ENCODE assay signal across 17 cellular contexts in genomic region chr19:10895920-10896319, GRCh38. TPM values are rescaled to one million over a fixed set of nuclear protein-coding genes. Genes with fewer than 3 reads are reported as not detected.
DNase-seq lines count a peak whose midpoint lies in the region; ATAC-seq, FAIRE-seq and TF ChIP-seq lines count a peak whose summit lies in the region.
"Had no signal": no experiment of that assay in that cellular context is flagged by ENCODE, and none has a peak within 500 bp of the region (broad histone marks: within the 10 kb centered on the region; RNA-seq: fewer than 3 reads in every experiment).

No MANE protein-coding gene starts in this region.

- H4K20me1 ChIP-seq in HepG2 (ENCODE audit: insufficient read depth, low read length) = peaks cover 26% of the 10 kb centered on the region; the same call in 1 of the 2 replicates

- H3K9me3 Mint-ChIP-seq in glutamatergic neuron (ENCODE audit: unreplicated experiment) (peaks cover 13% of the 10 kb centered on the region), endothelial cell (ENCODE audit: unreplicated experiment) (no peaks in the 10 kb centered on the region)
- H3K9me3 Mint-ChIP-seq: activated naive CD8-positive, alpha-beta T cell treated with anti-CD3 and anti-CD28 coated beads, Interleukin-2, amount 50 U/mL, for 24 hours had no signal

- no peak overlapping the region for H3K4me3 ChIP-seq in HepG2 (replicated peaks in 1 of 3; ENCODE audit: insufficient read depth in 1 of 3, low read depth in 2 of 3, low read length in 3 of 3)
- no peak overlapping the region for H3K4me3 ChIP-seq in right lobe of liver
- H3K4me3 ChIP-seq: prostate gland, upper lobe of left lung had no signal

- CTCF ChIA-PET in HepG2 (lab: Yijun Ruan, JAX; ENCODE audit: low intra/inter-chr PET ratio, low total read pairs) = no interaction called here

- no peaks in the 10 kb centered on the region for H3K36me3 Mint-ChIP-seq in glutamatergic neuron (ENCODE audit: unreplicated experiment)
- H3K36me3 Mint-ChIP-seq in endothelial cell (ENCODE audit: low read depth, unreplicated experiment) = no peaks in the 10 kb centered on the region

- no peak for FAIRE-seq in HepG2 (lab: Jason Lieb, UNC)
- FAIRE-seq: colon had no signal

- no peak overlapping the region for H3K9ac ChIP-seq in HepG2 (ENCODE audit: insufficient read depth, low read depth, low read length)

- no peak overlapping the region for H2AFZ ChIP-seq in HepG2 (ENCODE audit: low read length)

- POLR2A ChIA-PET in HepG2 (lab: Yijun Ruan, JAX) = no interaction called here

- intact Hi-C loops in HepG2 (cut with micrococcal nuclease; ENCODE audit: unreplicated experiment) (no loop called here), right lobe of liver (cut with DNase I) (no loop called here)

- TF ChIP-seq RAD21 in HepG2 (CRISPR knock-in tag; IDR thresholded peaks at IDR 0.05) = no peak

- in situ Hi-C loops in HepG2 (cut with HindIII; ENCODE audit: extremely low pct_ligation_motif_present, low pct_unique_long_range_greater_than_20kb) = no loop called here

- H3K27me3 Mint-ChIP-seq in glutamatergic neuron (ENCODE audit: unreplicated experiment) (peaks cover 13% of the 10 kb centered on the region), endothelial cell (ENCODE audit: unreplicated experiment) (peaks cover 7% of the 10 kb centered on the region)
- H3K27me3 Mint-ChIP-seq: activated naive CD8-positive, alpha-beta T cell treated with anti-CD3 and anti-CD28 coated beads, Interleukin-2, amount 50 U/mL, for 24 hours had no signal

- H3K27ac Mint-ChIP-seq in glutamatergic neuron (ENCODE audit: unreplicated experiment) = peak overlapping the region; percentile 86
- H3K27ac Mint-ChIP-seq in endothelial cell (ENCODE audit: unreplicated experiment) = no peak overlapping the region
- H3K27ac Mint-ChIP-seq: activated naive CD8-positive, alpha-beta T cell treated with anti-CD3 and anti-CD28 coated beads, Interleukin-2, amount 50 U/mL, for 24 hours had no signal

- H3K36me3 ChIP-seq in HepG2 (replicated peaks in 1 of 2; ENCODE audit: control insufficient read depth in 1 of 2, insufficient read depth in 2 of 2, low read length in 2 of 2) (peaks cover 0 to 5% of the 10 kb centered on the region in 2 experiments; a peak in 3 of 5 replicates), right lobe of liver (no peaks in the 10 kb centered on the region)
- H3K36me3 ChIP-seq: prostate gland, upper lobe of left lung had no signal

- no peaks in the 10 kb centered on the region for H3K27me3 ChIP-seq in HepG2 (ENCODE audit: control insufficient read depth in 1 of 2, insufficient read depth in 2 of 2, low read length in 2 of 2)
- H3K27me3 ChIP-seq in right lobe of liver = no peaks in the 10 kb centered on the region
- H3K27me3 ChIP-seq: upper lobe of left lung had no signal

- no peak overlapping the region for H3K4me2 ChIP-seq in HepG2 (ENCODE audit: low read depth, low read length)

- peak; percentile 45 for TF ChIP-seq CTCF in HepG2 (CRISPR knock-in tag; IDR thresholded peaks at IDR 0.05)
- TF ChIP-seq CTCF in right lobe of liver (IDR thresholded peaks at IDR 0.05) = no peak
- TF ChIP-seq CTCF in glutamatergic neuron (IDR thresholded peaks at IDR 0.05; ENCODE audit: partially characterized antibody, unreplicated experiment) = no peak
- no peak for TF ChIP-seq CTCF in endothelial cell (IDR thresholded peaks at IDR 0.05; ENCODE audit: unreplicated experiment)

- 92% methylated on average over 8 of the region's 12 CpGs for WGBS in HepG2 (ENCODE audit: low lambda C conversion rate)
- 83% methylated on average over 7 of the region's 12 CpGs for WGBS in right lobe of liver (ENCODE audit: insufficient coverage, low coverage, low lambda C conversion rate, missing lambda C conversion rate)

- ATAC-seq in HepG2 = peak; percentile 47; the same call in 2 of the 3 replicates
- no peak for ATAC-seq in right lobe of liver
- no peak for ATAC-seq in GM19328 (IDR thresholded peaks at IDR 0.05; ENCODE audit: unreplicated experiment)
- ATAC-seq: activated CD4-positive, CD25-positive, alpha-beta regulatory T cell treated with anti-CD3 and anti-CD28 coated beads, Interleukin-2, amount 50 U/mL, for 24 hours; activated naive CD8-positive, alpha-beta T cell treated with anti-CD3 and anti-CD28 coated beads, Interleukin-2, amount 50 U/mL, for 24 hours had no signal

- H3K4me3 Mint-ChIP-seq in glutamatergic neuron (ENCODE audit: unreplicated experiment) = no peak overlapping the region
- no peak overlapping the region for H3K4me3 Mint-ChIP-seq in endothelial cell (ENCODE audit: unreplicated experiment)
- H3K4me3 Mint-ChIP-seq: activated naive CD8-positive, alpha-beta T cell treated with anti-CD3 and anti-CD28 coated beads, Interleukin-2, amount 50 U/mL, for 24 hours had no signal

- H3K9me3 ChIP-seq in HepG2 (ENCODE audit: low read length) = no peaks in the 10 kb centered on the region
- H3K9me3 ChIP-seq in right lobe of liver = no peaks in the 10 kb centered on the region
- H3K9me3 ChIP-seq: prostate gland, upper lobe of left lung had no signal

- peaks cover 35% of the 10 kb centered on the region for H3K79me2 ChIP-seq in HepG2 (ENCODE audit: insufficient read depth, low read length)

- no TSS peak for BruUV-seq in HepG2 (replicated peaks; lab: Mats Ljungman, UMichigan)

- H3K4me1 ChIP-seq in HepG2 (ENCODE audit: insufficient read depth, low read length) (peaks cover 15% of the 10 kb centered on the region), right lobe of liver (peaks cover 0 to 20% (median 4%) of the 10 kb centered on the region in 4 donors)

- TF ChIP-seq POLR2A in HepG2 (IDR thresholded peaks at IDR 0.05; ENCODE audit: insufficient read depth in 1 of 2, low read depth in 2 of 2, low read length in 2 of 2) (no peak), right lobe of liver (IDR thresholded peaks at IDR 0.05) (no peak)

- no peak for TF ChIP-seq EP300 in HepG2 (IDR thresholded peaks at IDR 0.05; ENCODE audit: low read depth in 2 of 2, low read length in 2 of 2)
- no peak for TF ChIP-seq EP300 in HepG2 (CRISPR knock-in tag; IDR thresholded peaks at IDR 0.05; ENCODE audit: borderline replicate concordance)

- H3K27ac ChIP-seq in HepG2 (ENCODE audit: extremely low read length, insufficient read depth, low read length) (no peak overlapping the region), right lobe of liver (no peak overlapping the region)
- H3K27ac ChIP-seq: upper lobe of left lung had no signal

- DNase-seq in HepG2 (ENCODE audit: low spot score) (no peak), right lobe of liver (no peak), glutamatergic neuron (peak; percentile 67), HT-29 (ENCODE audit: low spot score) (no peak), endothelial cell (ENCODE audit: low spot score) (no peak)
- DNase-seq: ACHN; activated naive CD8-positive, alpha-beta T cell treated with anti-CD3 and anti-CD28 coated beads, Interleukin-2, amount 50 U/mL, for 24 hours; activated T-cell treated with anti-CD3 and anti-CD28 coated beads for 4 hours; Calu3; NCI-H1092; NCI-H345; stimulated activated CD4-positive, alpha-beta T cell treated with anti-CD3 and anti-CD28 coated beads, Interleukin-2, amount 100 ng/mL, for 24 hours; upper lobe of left lung had no signal

- peaks cover 40% of the 10 kb centered on the region for H3K4me1 Mint-ChIP-seq in glutamatergic neuron (ENCODE audit: low read depth, unreplicated experiment)
- H3K4me1 Mint-ChIP-seq in endothelial cell (ENCODE audit: unreplicated experiment) = no peaks in the 10 kb centered on the region
- H3K4me1 Mint-ChIP-seq: activated naive CD8-positive, alpha-beta T cell treated with anti-CD3 and anti-CD28 coated beads, Interleukin-2, amount 50 U/mL, for 24 hours had no signal

RNA-seq across cellular contexts. Expression of gene CARM1, which starts 24.6 kb away (rescaled TPM):
- total RNA-seq in HepG2 (2016; rRNA removed; fragmentation: Illumina TruSeq; extraction: Trizol) (21.9 and 27.6 TPM in 2 replicates), right lobe of liver (10 to 100 TPM; 13.7 to 20.5 (median 17.5) TPM), glutamatergic neuron (ENCODE audit: unreplicated experiment) (133 TPM), endothelial cell (ENCODE audit: unreplicated experiment) (63.2 TPM)
- 8.8 and 9.4 TPM in 2 replicates for total RNA-seq in HepG2 (2016; cell fraction: cytosol; rRNA removed; fragmentation: Illumina TruSeq; extraction: Trizol; ENCODE audit: low read depth)
- 18.6 and 27.9 TPM in 2 replicates for total RNA-seq in HepG2 (2016; cell fraction: insoluble cytoplasmic fraction; rRNA removed; fragmentation: Illumina TruSeq; extraction: Trizol)
- 21.1 and 24.7 TPM in 2 replicates for total RNA-seq in HepG2 (2016; cell fraction: membrane; rRNA removed; fragmentation: Illumina TruSeq; extraction: Trizol)
- 16.8 and 18.1 TPM in 2 replicates for total RNA-seq in HepG2 (2016; cell fraction: nucleus; rRNA removed; fragmentation: Illumina TruSeq; extraction: Trizol)
- polyA plus RNA-seq in HepG2 (2011; rRNA removed) = 53.0 and 55.8 TPM in 2 replicates
- 27.6 and 51.7 TPM in 2 replicates for polyA plus RNA-seq in HepG2 (2011; cell fraction: cytosol; rRNA removed)
- 83.1 and 120 TPM in 2 replicates for polyA plus RNA-seq in HepG2 (2011; cell fraction: nucleus; rRNA removed)
- 33.4 and 44.2 TPM in 2 replicates for polyA plus RNA-seq in HepG2 (2012)
- polyA plus RNA-seq in HepG2 (2016; cell fraction: cytosol; fragmentation: Illumina TruSeq; extraction: Trizol; ENCODE audit: low read depth) = 12.8 and 12.9 TPM in 2 replicates
- polyA plus RNA-seq in HepG2 (2016; cell fraction: insoluble cytoplasmic fraction; fragmentation: Illumina TruSeq; extraction: Trizol; ENCODE audit: low read depth) = 41.9 and 59.7 TPM in 2 replicates
- 29.0 and 31.4 TPM in 2 replicates for polyA plus RNA-seq in HepG2 (2016; cell fraction: membrane; fragmentation: Illumina TruSeq; extraction: Trizol; ENCODE audit: low read depth)
- 54.5 and 65.3 TPM in 2 replicates for polyA plus RNA-seq in HepG2 (2016; cell fraction: nucleus; fragmentation: Illumina TruSeq; extraction: Trizol; ENCODE audit: insufficient read depth, low read depth)
- 34.3 and 76.6 TPM in 2 replicates for polyA minus RNA-seq in HepG2 (2011; rRNA and poly(A)+ RNA removed; ENCODE audit: low replicate concordance)
- polyA minus RNA-seq in HepG2 (2011; cell fraction: cytosol; rRNA and poly(A)+ RNA removed) = 18.8 and 19.0 TPM in 2 replicates
- polyA minus RNA-seq in HepG2 (2011; cell fraction: nucleus; rRNA and poly(A)+ RNA removed) = 16.2 and 20.0 TPM in 2 replicates
- 40.7 and 46.0 TPM in 2 replicates for total RNA-seq in HT-29 (2014; rRNA removed; shearing (Covaris generic))

RNA-seq across cellular contexts. Expression of gene YIPF2, which starts 32.5 kb away (rescaled TPM):
- 22.7 and 37.3 TPM in 2 replicates for total RNA-seq in HepG2 (2016; rRNA removed; fragmentation: Illumina TruSeq; extraction: Trizol)
- 17.0 and 24.9 TPM in 2 replicates for total RNA-seq in HepG2 (2016; cell fraction: cytosol; rRNA removed; fragmentation: Illumina TruSeq; extraction: Trizol; ENCODE audit: low read depth)
- total RNA-seq in HepG2 (2016; cell fraction: insoluble cytoplasmic fraction; rRNA removed; fragmentation: Illumina TruSeq; extraction: Trizol) = 18.1 and 40.3 TPM in 2 replicates
- 33.8 and 40.6 TPM in 2 replicates for total RNA-seq in HepG2 (2016; cell fraction: membrane; rRNA removed; fragmentation: Illumina TruSeq; extraction: Trizol)
- total RNA-seq in HepG2 (2016; cell fraction: nucleus; rRNA removed; fragmentation: Illumina TruSeq; extraction: Trizol) = 29.4 and 31.8 TPM in 2 replicates
- polyA plus RNA-seq in HepG2 (2011; rRNA removed) = 53.2 and 59.7 TPM in 2 replicates
- 46.3 and 77.8 TPM in 2 replicates for polyA plus RNA-seq in HepG2 (2011; cell fraction: cytosol; rRNA removed)
- 119 and 138 TPM in 2 replicates for polyA plus RNA-seq in HepG2 (2011; cell fraction: nucleus; rRNA removed)
- 23.3 and 34.0 TPM in 2 replicates for polyA plus RNA-seq in HepG2 (2012)
- 20.2 and 27.8 TPM in 2 replicates for polyA plus RNA-seq in HepG2 (2016; cell fraction: cytosol; fragmentation: Illumina TruSeq; extraction: Trizol; ENCODE audit: low read depth)
- polyA plus RNA-seq in HepG2 (2016; cell fraction: insoluble cytoplasmic fraction; fragmentation: Illumina TruSeq; extraction: Trizol; ENCODE audit: low read depth) = 19.3 and 20.0 TPM in 2 replicates
- polyA plus RNA-seq in HepG2 (2016; cell fraction: membrane; fragmentation: Illumina TruSeq; extraction: Trizol; ENCODE audit: low read depth) = 25.6 and 30.0 TPM in 2 replicates
- 55.7 and 57.0 TPM in 2 replicates for polyA plus RNA-seq in HepG2 (2016; cell fraction: nucleus; fragmentation: Illumina TruSeq; extraction: Trizol; ENCODE audit: insufficient read depth, low read depth)
- 50.6 and 120 TPM in 2 replicates for polyA minus RNA-seq in HepG2 (2011; rRNA and poly(A)+ RNA removed; ENCODE audit: low replicate concordance)
- 34.1 and 39.4 TPM in 2 replicates for polyA minus RNA-seq in HepG2 (2011; cell fraction: cytosol; rRNA and poly(A)+ RNA removed)
- polyA minus RNA-seq in HepG2 (2011; cell fraction: nucleus; rRNA and poly(A)+ RNA removed) = 26.1 and 28.1 TPM in 2 replicates
- 10 to 100 TPM; 23.5 to 46.1 (median 31.4) TPM for total RNA-seq in right lobe of liver
- 47.2 TPM for total RNA-seq in glutamatergic neuron (ENCODE audit: unreplicated experiment)
- total RNA-seq in HT-29 (2014; rRNA removed; shearing (Covaris generic)) = 94.6 and 106 TPM in 2 replicates
- 51.4 TPM for total RNA-seq in endothelial cell (ENCODE audit: unreplicated experiment)

RNA-seq across cellular contexts. Expression of gene TIMM29, which starts 32.7 kb away (rescaled TPM):
- total RNA-seq in HepG2 (2016; rRNA removed; fragmentation: Illumina TruSeq; extraction: Trizol) = 25.6 and 33.8 TPM in 2 replicates
- total RNA-seq in HepG2 (2016; cell fraction: cytosol; rRNA removed; fragmentation: Illumina TruSeq; extraction: Trizol; ENCODE audit: low read depth) = 5.7 and 6.8 TPM in 2 replicates
- 21.9 and 35.0 TPM in 2 replicates for total RNA-seq in HepG2 (2016; cell fraction: insoluble cytoplasmic fraction; rRNA removed; fragmentation: Illumina TruSeq; extraction: Trizol)
- 17.3 and 19.4 TPM in 2 replicates for total RNA-seq in HepG2 (2016; cell fraction: membrane; rRNA removed; fragmentation: Illumina TruSeq; extraction: Trizol)
- total RNA-seq in HepG2 (2016; cell fraction: nucleus; rRNA removed; fragmentation: Illumina TruSeq; extraction: Trizol) = 14.3 and 19.7 TPM in 2 replicates
- polyA plus RNA-seq in HepG2 (2011; rRNA removed) = 7.0 and 7.1 TPM in 2 replicates
- polyA plus RNA-seq in HepG2 (2011; cell fraction: cytosol; rRNA removed) = 6.4 and 7.7 TPM in 2 replicates
- polyA plus RNA-seq in HepG2 (2011; cell fraction: nucleus; rRNA removed) = 6.8 and 6.9 TPM in 2 replicates
- polyA plus RNA-seq in HepG2 (2012) = 11.2 and 12.5 TPM in 2 replicates
- polyA plus RNA-seq in HepG2 (2016; cell fraction: cytosol; fragmentation: Illumina TruSeq; extraction: Trizol; ENCODE audit: low read depth) = 4.1 and 4.4 TPM in 2 replicates
- 17.0 and 19.4 TPM in 2 replicates for polyA plus RNA-seq in HepG2 (2016; cell fraction: insoluble cytoplasmic fraction; fragmentation: Illumina TruSeq; extraction: Trizol; ENCODE audit: low read depth)
- 9.5 and 10.3 TPM in 2 replicates for polyA plus RNA-seq in HepG2 (2016; cell fraction: membrane; fragmentation: Illumina TruSeq; extraction: Trizol; ENCODE audit: low read depth)
- polyA plus RNA-seq in HepG2 (2016; cell fraction: nucleus; fragmentation: Illumina TruSeq; extraction: Trizol; ENCODE audit: insufficient read depth, low read depth) = 18.8 and 25.6 TPM in 2 replicates
- polyA minus RNA-seq in HepG2 (2011; rRNA and poly(A)+ RNA removed; ENCODE audit: low replicate concordance) = 7.1 and 11.2 TPM in 2 replicates
- polyA minus RNA-seq in HepG2 (2011; cell fraction: cytosol; rRNA and poly(A)+ RNA removed) = 7.9 and 8.4 TPM in 2 replicates
- polyA minus RNA-seq in HepG2 (2011; cell fraction: nucleus; rRNA and poly(A)+ RNA removed) = 5.7 and 5.8 TPM in 2 replicates
- 10 to 100 TPM; 10.2 to 15.7 (median 11.6) TPM for total RNA-seq in right lobe of liver
- 31.8 TPM for total RNA-seq in glutamatergic neuron (ENCODE audit: unreplicated experiment)
- total RNA-seq in HT-29 (2014; rRNA removed; shearing (Covaris generic)) = 34.1 and 37.6 TPM in 2 replicates
- 18.3 TPM for total RNA-seq in endothelial cell (ENCODE audit: unreplicated experiment)

RNA-seq across cellular contexts. Expression of gene C19orf38, which starts 47.7 kb away (rescaled TPM):
- not detected in 2 replicates for total RNA-seq in HepG2 (2016; rRNA removed; fragmentation: Illumina TruSeq; extraction: Trizol)
- total RNA-seq in HepG2 (2016; cell fraction: cytosol; rRNA removed; fragmentation: Illumina TruSeq; extraction: Trizol; ENCODE audit: low read depth) = not detected in 2 replicates
- not detected in 2 replicates for total RNA-seq in HepG2 (2016; cell fraction: insoluble cytoplasmic fraction; rRNA removed; fragmentation: Illumina TruSeq; extraction: Trizol)
- total RNA-seq in HepG2 (2016; cell fraction: membrane; rRNA removed; fragmentation: Illumina TruSeq; extraction: Trizol) = 0.37 TPM in 1 of 2 replicates, not detected in the other
- not detected in 2 replicates for total RNA-seq in HepG2 (2016; cell fraction: nucleus; rRNA removed; fragmentation: Illumina TruSeq; extraction: Trizol)
- polyA plus RNA-seq in HepG2 (2011; rRNA removed) = 0.10 and 0.11 TPM in 2 replicates
- 0.09 TPM in 1 of 2 replicates, not detected in the other for polyA plus RNA-seq in HepG2 (2011; cell fraction: cytosol; rRNA removed)
- not detected in 2 replicates for polyA plus RNA-seq in HepG2 (2011; cell fraction: nucleus; rRNA removed)
- 0.12 TPM in 1 of 2 replicates, not detected in the other for polyA plus RNA-seq in HepG2 (2012)
- polyA plus RNA-seq in HepG2 (2016; cell fraction: cytosol; fragmentation: Illumina TruSeq; extraction: Trizol; ENCODE audit: low read depth) = not detected in 2 replicates
- polyA plus RNA-seq in HepG2 (2016; cell fraction: insoluble cytoplasmic fraction; fragmentation: Illumina TruSeq; extraction: Trizol; ENCODE audit: low read depth) = not detected in 2 replicates
- 0.14 TPM in 1 of 2 replicates, not detected in the other for polyA plus RNA-seq in HepG2 (2016; cell fraction: membrane; fragmentation: Illumina TruSeq; extraction: Trizol; ENCODE audit: low read depth)
- not detected in 2 replicates for polyA plus RNA-seq in HepG2 (2016; cell fraction: nucleus; fragmentation: Illumina TruSeq; extraction: Trizol; ENCODE audit: insufficient read depth, low read depth)
- polyA minus RNA-seq in HepG2 (2011; rRNA and poly(A)+ RNA removed; ENCODE audit: low replicate concordance) = 0.49 TPM in 1 of 2 replicates, not detected in the other
- not detected in 2 replicates for polyA minus RNA-seq in HepG2 (2011; cell fraction: cytosol; rRNA and poly(A)+ RNA removed)
- not detected in 2 replicates for polyA minus RNA-seq in HepG2 (2011; cell fraction: nucleus; rRNA and poly(A)+ RNA removed)
- total RNA-seq in right lobe of liver = 1 to 10 TPM in 5 of 6 experiments, under 1 TPM in 1; 0.58 to 2.7 (median 1.4) TPM
- total RNA-seq in glutamatergic neuron (ENCODE audit: unreplicated experiment) = 0.44 TPM
- 0.13 TPM in 1 of 2 replicates, not detected in the other for total RNA-seq in HT-29 (2014; rRNA removed; shearing (Covaris generic))
- total RNA-seq in endothelial cell (ENCODE audit: unreplicated experiment) = not detected
- total RNA-seq: Calu3 had no signal

RNA-seq across cellular contexts. Expression of gene TMED1, which starts 59.9 kb away (rescaled TPM):
- total RNA-seq in HepG2 (2016; rRNA removed; fragmentation: Illumina TruSeq; extraction: Trizol) (26.4 and 51.8 TPM in 2 replicates), right lobe of liver (10 to 100 TPM; 19.1 to 24.1 (median 21.7) TPM), glutamatergic neuron (ENCODE audit: unreplicated experiment) (10.4 TPM), endothelial cell (ENCODE audit: unreplicated experiment) (22.1 TPM)
- 16.7 and 20.2 TPM in 2 replicates for total RNA-seq in HepG2 (2016; cell fraction: cytosol; rRNA removed; fragmentation: Illumina TruSeq; extraction: Trizol; ENCODE audit: low read depth)
- total RNA-seq in HepG2 (2016; cell fraction: insoluble cytoplasmic fraction; rRNA removed; fragmentation: Illumina TruSeq; extraction: Trizol) = 27.5 and 55.8 TPM in 2 replicates
- 28.1 and 29.2 TPM in 2 replicates for total RNA-seq in HepG2 (2016; cell fraction: membrane; rRNA removed; fragmentation: Illumina TruSeq; extraction: Trizol)
- 33.0 and 36.4 TPM in 2 replicates for total RNA-seq in HepG2 (2016; cell fraction: nucleus; rRNA removed; fragmentation: Illumina TruSeq; extraction: Trizol)
- polyA plus RNA-seq in HepG2 (2011; rRNA removed) = 48.3 and 59.9 TPM in 2 replicates
- 79.8 and 90.0 TPM in 2 replicates for polyA plus RNA-seq in HepG2 (2011; cell fraction: cytosol; rRNA removed)
- polyA plus RNA-seq in HepG2 (2011; cell fraction: nucleus; rRNA removed) = 24.7 and 26.9 TPM in 2 replicates
- 25.8 and 36.4 TPM in 2 replicates for polyA plus RNA-seq in HepG2 (2012)
- polyA plus RNA-seq in HepG2 (2016; cell fraction: cytosol; fragmentation: Illumina TruSeq; extraction: Trizol; ENCODE audit: low read depth) = 15.9 and 17.5 TPM in 2 replicates
- 22.0 and 23.3 TPM in 2 replicates for polyA plus RNA-seq in HepG2 (2016; cell fraction: insoluble cytoplasmic fraction; fragmentation: Illumina TruSeq; extraction: Trizol; ENCODE audit: low read depth)
- polyA plus RNA-seq in HepG2 (2016; cell fraction: membrane; fragmentation: Illumina TruSeq; extraction: Trizol; ENCODE audit: low read depth) = 17.1 and 19.3 TPM in 2 replicates
- polyA plus RNA-seq in HepG2 (2016; cell fraction: nucleus; fragmentation: Illumina TruSeq; extraction: Trizol; ENCODE audit: insufficient read depth, low read depth) = 53.0 and 55.2 TPM in 2 replicates
- polyA minus RNA-seq in HepG2 (2011; rRNA and poly(A)+ RNA removed; ENCODE audit: low replicate concordance) = 28.9 and 40.3 TPM in 2 replicates
- 17.3 and 19.4 TPM in 2 replicates for polyA minus RNA-seq in HepG2 (2011; cell fraction: cytosol; rRNA and poly(A)+ RNA removed)
- 7.7 and 10.1 TPM in 2 replicates for polyA minus RNA-seq in HepG2 (2011; cell fraction: nucleus; rRNA and poly(A)+ RNA removed)
- total RNA-seq in HT-29 (2014; rRNA removed; shearing (Covaris generic)) = 30.7 and 34.0 TPM in 2 replicates
